ENCODE assay signal across 8 cellular contexts in the genomic region with DNA sequence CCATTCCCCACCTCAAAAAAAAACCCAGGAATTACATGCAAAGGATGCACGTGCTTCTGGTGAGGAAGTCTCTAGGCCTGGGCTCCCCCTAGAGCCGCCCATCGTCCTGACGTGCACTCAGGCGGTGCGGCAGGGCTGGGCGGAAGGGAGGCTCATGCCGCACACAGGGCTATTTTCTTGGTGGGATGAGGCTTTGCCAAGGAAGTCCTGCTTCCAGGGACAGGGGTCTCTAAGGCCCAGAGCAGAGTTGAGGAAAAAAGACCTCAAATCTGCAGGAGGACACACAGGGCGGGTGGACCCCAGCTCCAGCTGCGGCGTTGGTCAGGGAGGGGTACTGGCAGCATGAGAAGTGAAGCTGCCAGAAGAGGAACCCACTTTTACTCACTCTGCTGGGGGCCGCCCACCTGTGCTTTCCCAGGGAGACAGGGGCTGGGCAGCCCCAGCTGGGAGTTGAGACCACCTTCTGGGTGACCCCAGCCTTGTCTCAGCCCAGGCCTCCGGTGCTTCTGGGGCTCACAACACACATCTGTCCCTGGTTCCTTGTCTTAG. TPM values are rescaled to one million over a fixed set of nuclear protein-coding genes. Genes with fewer than 3 reads are reported as not detected.
DNase-seq lines count a peak whose midpoint lies in the region; ATAC-seq and TF ChIP-seq lines count a peak whose summit lies in the region.

No MANE protein-coding gene starts in this region.

- H3K9me3 Mint-ChIP-seq in activated CD4-positive, alpha-beta T cell treated with anti-CD3 and anti-CD28 coated beads, Interleukin-2, amount 10 ng/mL, durations not matched to agents 24 days and 14 days, result no peaks in the 10 kb centered on the region
- H3K9me3 Mint-ChIP-seq in stimulated activated naive CD8-positive, alpha-beta T cell treated with anti-CD3 and anti-CD28 coated beads, Interleukin-15, amount 100 ng/mL, for 72 hours, result no peaks in the 10 kb centered on the region

- no peaks in the 10 kb centered on the region for H3K9me3 ChIP-seq in OCI-LY1 (ENCODE audit: low read length)
- H3K9me3 ChIP-seq in effector memory CD4-positive, alpha-beta T cell (ENCODE audit: control insufficient read depth, low read length), result no peaks in the 10 kb centered on the region

- peaks cover 5% of the 10 kb centered on the region; the same call in 1 of the 2 replicates for H3K36me3 ChIP-seq in OCI-LY1 (ENCODE audit: insufficient read depth, low read length)
- H3K36me3 ChIP-seq in effector memory CD4-positive, alpha-beta T cell (ENCODE audit: control insufficient read depth, insufficient read depth, low read length), result no peaks in the 10 kb centered on the region

- no peaks in the 10 kb centered on the region for H3K27me3 ChIP-seq in OCI-LY1 (ENCODE audit: insufficient read depth, low read length)
- no peaks in the 10 kb centered on the region for H3K27me3 ChIP-seq in effector memory CD4-positive, alpha-beta T cell (replicated peaks; ENCODE audit: control insufficient read depth, insufficient read depth, low read length, poor library complexity, severe bottlenecking)

- peaks cover 82% of the 10 kb centered on the region for H3K4me1 ChIP-seq in OCI-LY1 (ENCODE audit: insufficient read depth, low read length, severe bottlenecking)
- H3K4me1 ChIP-seq in effector memory CD4-positive, alpha-beta T cell (ENCODE audit: control insufficient read depth, insufficient read depth, low read length, poor library complexity, severe bottlenecking), result peaks cover 80% of the 10 kb centered on the region

- peaks cover 57% of the 10 kb centered on the region for H3K36me3 Mint-ChIP-seq in activated CD4-positive, alpha-beta T cell treated with anti-CD3 and anti-CD28 coated beads, Interleukin-2, amount 10 ng/mL, durations not matched to agents 24 days and 14 days (ENCODE audit: low read depth)

- no peaks in the 10 kb centered on the region for H3K9me2 ChIP-seq in OCI-LY1 (ENCODE audit: low read depth, low read length)

- peak overlapping the region; percentile 71 for H3K4me2 ChIP-seq in OCI-LY1 (ENCODE audit: low read length)

- no peaks in the 10 kb centered on the region for H3F3A ChIP-seq in OCI-LY1 (ENCODE audit: insufficient read depth, low read length)

- no peak overlapping the region for H2AFZ ChIP-seq in OCI-LY1 (ENCODE audit: low read length)

- intact Hi-C loops in activated CD4-positive, alpha-beta T cell treated with anti-CD3 and anti-CD28 coated beads, Interleukin-2, amount 10 ng/mL, durations not matched to agents 24 days and 14 days (cut with micrococcal nuclease), result no loop called here

- peak overlapping the region; percentile 94 for H3K4me3 Mint-ChIP-seq in activated CD4-positive, alpha-beta T cell treated with anti-CD3 and anti-CD28 coated beads, Interleukin-2, amount 10 ng/mL, durations not matched to agents 24 days and 14 days
- peak overlapping the region; percentile 91 to 92 for H3K4me3 Mint-ChIP-seq in stimulated activated naive CD8-positive, alpha-beta T cell treated with anti-CD3 and anti-CD28 coated beads, Interleukin-15, amount 100 ng/mL, for 72 hours

- ATAC-seq in stimulated activated naive CD8-positive, alpha-beta T cell treated with anti-CD3 and anti-CD28 coated beads, Interleukin-15, amount 100 ng/mL, for 72 hours, result no peak
- no peak for ATAC-seq in GM21786 (IDR thresholded peaks at IDR 0.05; ENCODE audit: unreplicated experiment)
- ATAC-seq in HG03175 (IDR thresholded peaks at IDR 0.05; ENCODE audit: unreplicated experiment), result no peak

- peak overlapping the region; percentile 44 for H3K4me3 ChIP-seq in OCI-LY1 (ENCODE audit: low read depth, low read length, poor library complexity, severe bottlenecking)
- H3K4me3 ChIP-seq in effector memory CD4-positive, alpha-beta T cell (ENCODE audit: insufficient read depth, low read depth, low read length, poor library complexity, severe bottlenecking), result peak overlapping the region; percentile 50

- peak overlapping the region; percentile 98 for H3K27ac Mint-ChIP-seq in activated CD4-positive, alpha-beta T cell treated with anti-CD3 and anti-CD28 coated beads, Interleukin-2, amount 10 ng/mL, durations not matched to agents 24 days and 14 days
- peak overlapping the region; percentile 96 to 97 for H3K27ac Mint-ChIP-seq in stimulated activated naive CD8-positive, alpha-beta T cell treated with anti-CD3 and anti-CD28 coated beads, Interleukin-15, amount 100 ng/mL, for 72 hours

- H4K20me1 ChIP-seq in OCI-LY1 (ENCODE audit: insufficient read depth, low read length), result no peaks in the 10 kb centered on the region

- peak overlapping the region; percentile 91 for H3K27ac ChIP-seq in OCI-LY1 (ENCODE audit: low read depth, low read length, poor library complexity, severe bottlenecking)
- H3K27ac ChIP-seq in effector memory CD4-positive, alpha-beta T cell (ENCODE audit: insufficient read depth, low read length, poor library complexity, severe bottlenecking), result peak overlapping the region; percentile 99

- no peaks in the 10 kb centered on the region for H3K27me3 Mint-ChIP-seq in activated CD4-positive, alpha-beta T cell treated with anti-CD3 and anti-CD28 coated beads, Interleukin-2, amount 10 ng/mL, durations not matched to agents 24 days and 14 days
- H3K27me3 Mint-ChIP-seq in stimulated activated naive CD8-positive, alpha-beta T cell treated with anti-CD3 and anti-CD28 coated beads, Interleukin-15, amount 100 ng/mL, for 72 hours, result no peaks in the 10 kb centered on the region

- no peaks in the 10 kb centered on the region for H3K79me2 ChIP-seq in OCI-LY1 (ENCODE audit: insufficient read depth, low read length)

- peak; percentile 86 for DNase-seq in activated CD4-positive, alpha-beta T cell treated with anti-CD3 and anti-CD28 coated beads, Interleukin-2, amount 10 ng/mL, durations not matched to agents 24 days and 14 days
- no peak for DNase-seq in activated CD4-positive, alpha-beta T cell treated with anti-CD3 and anti-CD28 coated beads for 1 hour
- DNase-seq in effector memory CD4-positive, alpha-beta T cell, result no peak
- DNase-seq in stimulated activated naive CD8-positive, alpha-beta T cell treated with anti-CD3 and anti-CD28 coated beads, Interleukin-15, amount 100 ng/mL, for 72 hours, result no peak
- no peak for DNase-seq in middle frontal gyrus (ENCODE audit: extremely low spot score, low spot score)

- peak overlapping the region; percentile 60 for H3K9ac ChIP-seq in OCI-LY1 (ENCODE audit: low read length)

- TF ChIP-seq CTCF in OCI-LY1 (IDR thresholded peaks at IDR 0.05; ENCODE audit: low read length), result no peak

- peaks cover 69% of the 10 kb centered on the region for H3K4me1 Mint-ChIP-seq in activated CD4-positive, alpha-beta T cell treated with anti-CD3 and anti-CD28 coated beads, Interleukin-2, amount 10 ng/mL, durations not matched to agents 24 days and 14 days
- H3K4me1 Mint-ChIP-seq in stimulated activated naive CD8-positive, alpha-beta T cell treated with anti-CD3 and anti-CD28 coated beads, Interleukin-15, amount 100 ng/mL, for 72 hours, result peaks cover 87% of the 10 kb centered on the region

RNA-seq across cellular contexts. Expression of gene RHOF, which starts 4.2 kb away (rescaled TPM):
- 107 and 114 TPM in 2 replicates for total RNA-seq in activated CD4-positive, alpha-beta T cell treated with anti-CD3 and anti-CD28 coated beads, Interleukin-2, amount 10 ng/mL, durations not matched to agents 24 days and 14 days

RNA-seq across cellular contexts. Expression of gene SETD1B, which starts 14.5 kb away (rescaled TPM):
- total RNA-seq in activated CD4-positive, alpha-beta T cell treated with anti-CD3 and anti-CD28 coated beads, Interleukin-2, amount 10 ng/mL, durations not matched to agents 24 days and 14 days, result 26.6 and 29.2 TPM in 2 replicates
